Comparison of ENCODE assay signal across 8 cellular contexts in the genomic region with DNA sequence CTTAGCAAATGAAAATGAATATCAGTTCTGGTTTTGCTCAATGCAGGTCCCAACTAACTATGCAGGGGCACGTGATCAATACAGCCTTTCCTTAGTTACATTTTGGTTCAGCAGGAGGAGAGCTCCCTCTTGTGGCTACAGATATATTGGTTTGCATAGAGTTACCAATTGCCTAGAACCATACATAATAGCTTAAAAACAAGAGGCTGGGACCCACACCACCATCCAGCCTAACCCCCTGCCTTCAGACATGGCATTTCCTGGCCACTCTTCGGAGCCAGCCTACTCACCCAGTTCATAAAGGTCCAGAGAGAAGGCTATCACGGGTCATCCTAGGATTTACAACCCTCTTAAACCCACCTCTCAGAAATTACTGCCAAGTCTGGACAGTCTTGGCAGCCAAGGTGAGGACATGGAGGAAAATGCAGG. TPM values are rescaled to one million over a fixed set of nuclear protein-coding genes. Genes with fewer than 3 reads are reported as not detected.
DNase-seq lines count a peak whose midpoint lies in the region; ATAC-seq, FAIRE-seq and TF ChIP-seq lines count a peak whose summit lies in the region.

No MANE protein-coding gene starts in this region.

- H3K36me3 ChIP-seq in Panc1 (ENCODE audit: control insufficient read depth, insufficient read depth, low read length) (peaks cover 21% of the 10 kb centered on the region), pancreas (peaks cover 3 to 63% (median 12%) of the 10 kb centered on the region in 3 donors)

- peak; percentile 43 for DNase-seq in stimulated activated CD4-positive, alpha-beta T cell treated with anti-CD3 and anti-CD28 coated beads, Interleukin-15, amount 100 ng/mL, for 24 hours
- no peak for DNase-seq in stimulated activated CD4-positive, alpha-beta T cell treated with anti-CD3 and anti-CD28 coated beads, Interleukin-12 subunit alpha, Interleukin-12 subunit beta, amount 100 ng/mL, for 4 hours
- DNase-seq in HEK293T (ENCODE audit: extremely low spot score): peak; percentile 64
- DNase-seq in Panc1 (ENCODE audit: low read depth, low spot score): peak; percentile 56
- DNase-seq in activated naive CD4-positive, alpha-beta T cell treated with anti-CD3 and anti-CD28 coated beads for 36 hours: peak; percentile 69
- peak; percentile 83 for DNase-seq in globus pallidus (ENCODE audit: low spot score)
- peak in 3 of 6 donors; percentile 29 to 52 (median 31) for DNase-seq in pancreas

- CTCF ChIA-PET in HEK293T (lab: Yijun Ruan, JAX): interaction anchor here (0.5 to 3.3 kb wide), 23 partner anchors 8 to 1176 kb away, joined by 3 to 29 read pairs (median 4); a partner anchor contains a TSS
- CTCF ChIA-PET in Panc1 (lab: Charles Lee): interaction anchor here (0.9 to 1.9 kb wide), 6 partner anchors 11 to 189 kb away, joined by 3 to 7 read pairs (median 4); a partner anchor contains a TSS
- CTCF ChIA-PET in activated naive CD4-positive, alpha-beta T cell treated with anti-CD3 and anti-CD28 coated beads for 36 hours (lab: Charles Lee): interaction anchor here (0.6 to 4.0 kb wide), 35 partner anchors 8 to 1360 kb away, joined by 3 to 58 read pairs (median 4); a partner anchor contains a TSS

- ATAC-seq in Panc1: peak; percentile 95
- peak; percentile 86 to 99 (median 98) for ATAC-seq in pancreas

- in situ Hi-C loops in Panc1 (cut with HindIII; ENCODE audit: low pct_unique_long_range_greater_than_20kb, low sequenced_read_pairs): no loop called here

- H3K9me3 ChIP-seq in Panc1 (ENCODE audit: control insufficient read depth, insufficient read depth, low read depth, low read length) (no peaks in the 10 kb centered on the region), pancreas (no peaks in the 10 kb centered on the region)

- H3K27ac ChIP-seq in Panc1 (ENCODE audit: low read length) (no peak overlapping the region), pancreas (no peak overlapping the region)

- POLR2A ChIA-PET in HEK293T (lab: Yijun Ruan, JAX): interaction anchor here (1.5 to 1.6 kb wide), 2 partner anchors 13 to 189 kb away, joined by 3 to 7 read pairs; a partner anchor contains a TSS
- POLR2A ChIA-PET in Panc1 (lab: Charles Lee): no interaction called here

- intact Hi-C loops in Panc1 (cut with micrococcal nuclease; ENCODE audit: unreplicated experiment) (loop anchor here (2.0 kb wide), 1 partner anchor 167 kb away; no protein-coding TSS in a partner anchor), pancreas (cut with DNase I) (loop anchor here in 1 of 3 donors (10.0 kb wide), 1 partner anchor 169 kb away; no protein-coding TSS in a partner anchor)
- intact Hi-C loops in activated naive CD4-positive, alpha-beta T cell treated with anti-CD3 and anti-CD28 coated beads for 36 hours (cut with micrococcal nuclease): loop anchor here (1.0 to 5.0 kb wide), 6 partner anchors 10 to 533 kb away; a partner anchor contains a TSS

- peaks cover 49% of the 10 kb centered on the region for H3K36me3 Mint-ChIP-seq in activated naive CD4-positive, alpha-beta T cell treated with anti-CD3 and anti-CD28 coated beads for 36 hours (ENCODE audit: low read depth)

- H3K4me1 ChIP-seq in Panc1 (ENCODE audit: control insufficient read depth, insufficient read depth, low read length) (no peaks in the 10 kb centered on the region), pancreas (peaks cover 0 to under 1% (median 0%) of the 10 kb centered on the region in 3 donors)

- no TSS peak for BruUV-seq in Panc1 (replicated peaks; lab: Mats Ljungman, UMichigan)

- H3K27me3 ChIP-seq in Panc1 (ENCODE audit: control insufficient read depth, insufficient read depth, low read length) (no peaks in the 10 kb centered on the region), pancreas (no peaks in the 10 kb centered on the region)

- H3K4me1 Mint-ChIP-seq in activated naive CD4-positive, alpha-beta T cell treated with anti-CD3 and anti-CD28 coated beads for 36 hours (ENCODE audit: low read depth): peaks cover 22% of the 10 kb centered on the region

- H3K27me3 Mint-ChIP-seq in activated naive CD4-positive, alpha-beta T cell treated with anti-CD3 and anti-CD28 coated beads for 36 hours (ENCODE audit: low read depth): no peaks in the 10 kb centered on the region

- H3K9me3 Mint-ChIP-seq in activated naive CD4-positive, alpha-beta T cell treated with anti-CD3 and anti-CD28 coated beads for 36 hours: no peaks in the 10 kb centered on the region

- H3K4me3 Mint-ChIP-seq in activated naive CD4-positive, alpha-beta T cell treated with anti-CD3 and anti-CD28 coated beads for 36 hours: no peak overlapping the region

- no peak overlapping the region for H3K27ac Mint-ChIP-seq in activated naive CD4-positive, alpha-beta T cell treated with anti-CD3 and anti-CD28 coated beads for 36 hours

- H3K4me3 ChIP-seq in Panc1 (ENCODE audit: low read depth in 2 of 2, low read length in 2 of 2) (no peak overlapping the region), pancreas (no peak overlapping the region)

- 16 to 20% methylated on average over 3 of the region's 3 CpGs for WGBS in pancreas, 2 donors

- no peak for FAIRE-seq in pancreas (lab: Jason Lieb, UNC)

- peak; percentile 69 for TF ChIP-seq CTCF in LNCAP (IDR thresholded peaks at IDR 0.05)
- TF ChIP-seq CTCF in Panc1 (IDR thresholded peaks at IDR 0.05): peak; percentile 89
- TF ChIP-seq CTCF in pancreas (IDR thresholded peaks at IDR 0.05): peak; percentile 57 to 78 (median 70)

TF ChIP-seq in HEK293T, 16 proteins besides CTCF, POLR2A, EP300 and RAD21:
- TF ChIP-seq ELF4 (IDR thresholded peaks at IDR 0.05) (no peak), HDGF (IDR thresholded peaks at IDR 0.05; ENCODE audit: borderline replicate concordance) (no peak), LEF1 (IDR thresholded peaks at IDR 0.05; ENCODE audit: borderline replicate concordance) (no peak), CTBP1 (IDR thresholded peaks at IDR 0.05; ENCODE audit: borderline replicate concordance) (no peak), L3MBTL2 (conservative IDR thresholded peaks at IDR 0.05) (no peak), FOXM1 (IDR thresholded peaks at IDR 0.05; ENCODE audit: borderline replicate concordance) (no peak), NFRKB (IDR thresholded peaks at IDR 0.05) (no peak), FOXK2 (IDR thresholded peaks at IDR 0.05) (no peak), ZNF384 (IDR thresholded peaks at IDR 0.05) (no peak), SUZ12 (IDR thresholded peaks at IDR 0.05) (no peak), ARNT (IDR thresholded peaks at IDR 0.05) (no peak), BHLHE40 (IDR thresholded peaks at IDR 0.05; ENCODE audit: borderline replicate concordance) (no peak), FOXA1 (IDR thresholded peaks at IDR 0.05) (no peak), TARDBP (IDR thresholded peaks at IDR 0.05) (no peak), SP1 (IDR thresholded peaks at IDR 0.05) (no peak)
- TF ChIP-seq, protein P1, sequence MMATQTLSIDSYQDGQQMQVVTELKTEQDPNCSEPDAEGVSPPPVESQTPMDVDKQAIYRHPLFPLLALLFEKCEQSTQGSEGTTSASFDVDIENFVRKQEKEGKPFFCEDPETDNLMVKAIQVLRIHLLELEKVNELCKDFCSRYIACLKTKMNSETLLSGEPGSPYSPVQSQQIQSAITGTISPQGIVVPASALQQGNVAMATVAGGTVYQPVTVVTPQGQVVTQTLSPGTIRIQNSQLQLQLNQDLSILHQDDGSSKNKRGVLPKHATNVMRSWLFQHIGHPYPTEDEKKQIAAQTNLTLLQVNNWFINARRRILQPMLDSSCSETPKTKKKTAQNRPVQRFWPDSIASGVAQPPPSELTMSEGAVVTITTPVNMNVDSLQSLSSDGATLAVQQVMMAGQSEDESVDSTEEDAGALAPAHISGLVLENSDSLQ (IDR thresholded peaks at IDR 0.05): no peak
TF ChIP-seq in HEK293T: peak in this region for 0.

RNA-seq across cellular contexts. Expression of a gene that starts 10.5 kb away (rescaled TPM):
- total RNA-seq in Panc1 (2021; ENCODE audit: unreplicated experiment) (31.5 TPM), pancreas (10 to 100 TPM; 12.6 to 28.6 (median 17.0) TPM)
- 10.0 TPM for polyA plus RNA-seq in Panc1 (2012; ENCODE audit: insufficient read length)
- total RNA-seq in activated naive CD4-positive, alpha-beta T cell treated with anti-CD3 and anti-CD28 coated beads for 36 hours: 10 to 100 TPM; 29.0 to 32.8 TPM
- polyA plus RNA-seq in pancreas: 10 to 100 TPM in 1 of 2 donors, 1 to 10 TPM in 1; 8.2 to 18.8 TPM
